18 cellular contexts compared by ENCODE assay signal in genomic region chr15:64017591-64018163, GRCh38. TPM values are rescaled to one million over a fixed set of nuclear protein-coding genes. Genes with fewer than 3 reads are reported as not detected.
DNase-seq lines count a peak whose midpoint lies in the region; ATAC-seq, FAIRE-seq and TF ChIP-seq lines count a peak whose summit lies in the region.
"Had no signal": no experiment of that assay in that cellular context is flagged by ENCODE, and none has a peak within 500 bp of the region (broad histone marks: within the 10 kb centered on the region; RNA-seq: fewer than 3 reads in every experiment).

No MANE protein-coding gene starts in this region.

- 76 to 77% methylated on average over 3 of the region's 3 CpGs for WGBS in heart right ventricle, 2 donors

- peak overlapping the region in 6 of 10 donors; percentile 12 to 78 (median 74) for H3K27ac ChIP-seq in heart right ventricle
- H3K27ac ChIP-seq in mucosa of rectum (ENCODE audit: low read depth in 2 of 2, low read length in 2 of 2), result peak overlapping the region; percentile 1 to 26
- H3K27ac ChIP-seq: pancreas, testis had no signal

- H3K4me3 ChIP-seq in heart right ventricle, result no peak overlapping the region
- H3K4me3 ChIP-seq in astrocyte of the spinal cord (ENCODE audit: low read depth, low read length), result no peak overlapping the region
- no peak overlapping the region for H3K4me3 ChIP-seq in mucosa of rectum (ENCODE audit: low read length in 2 of 2)
- H3K4me3 ChIP-seq: mucosa of descending colon, pancreas, smooth muscle cell, testis had no signal

- TF ChIP-seq CTCF in heart right ventricle (IDR thresholded peaks at IDR 0.05) (no peak), astrocyte of the spinal cord (IDR thresholded peaks at IDR 0.05; ENCODE audit: low read depth, low read length) (no peak)

- DNase-seq in heart right ventricle (no peak), left cardiac atrium (no peak), astrocyte of the spinal cord (ENCODE audit: low read depth, low spot score) (peak; percentile 20), urothelium cell line (ENCODE audit: low spot score) (peak; percentile 22), left lobe of liver (ENCODE audit: low spot score) (no peak), H4 (ENCODE audit: low spot score) (no peak), DMS 273 treated with DMSO at 0.1 percent for 48 hours (lab: John Stamatoyannopoulos, UW) (no peak)
- DNase-seq: activated CD4-positive, alpha-beta T cell treated with anti-CD3 and anti-CD28 coated beads for 4 hours; activated CD8-positive, alpha-beta memory T cell treated with anti-CD3 and anti-CD28 coated beads, Interleukin-2, amount 50 U/mL, for 4 hours; activated gamma-delta T cell; effector memory CD4-positive, alpha-beta T cell; mucosa of descending colon; NCI-H2029; pancreas; testis had no signal

- peaks cover 0 to 91% (median 61%) of the 10 kb centered on the region in 9 donors for H3K4me1 ChIP-seq in heart right ventricle
- H3K4me1 ChIP-seq in mucosa of rectum (ENCODE audit: control insufficient read depth in 2 of 2, insufficient read depth in 2 of 2, low read length in 2 of 2), result peaks cover 28 to 73% of the 10 kb centered on the region in 2 donors
- H3K4me1 ChIP-seq: testis had no signal

- no peaks in the 10 kb centered on the region for H3K9me3 ChIP-seq in heart right ventricle
- no peaks in the 10 kb centered on the region for H3K9me3 ChIP-seq in mucosa of rectum (ENCODE audit: control insufficient read depth in 2 of 2, low read length in 2 of 2)
- H3K9me3 ChIP-seq: mucosa of descending colon, pancreas, testis had no signal

- H3K36me3 ChIP-seq in heart right ventricle, result peaks cover 0 to 4% (median 0%) of the 10 kb centered on the region in 9 donors
- H3K36me3 ChIP-seq in mucosa of rectum (ENCODE audit: control insufficient read depth in 2 of 2, insufficient read depth in 2 of 2, low read length in 2 of 2), result peaks cover 0 to 2% of the 10 kb centered on the region in 2 donors
- H3K36me3 ChIP-seq: pancreas had no signal

- in situ Hi-C loops in astrocyte of the spinal cord (cut with HindIII; ENCODE audit: low sequenced_read_pairs), result no loop called here

- no peak for ATAC-seq in heart right ventricle
- ATAC-seq in left cardiac atrium, result no peak
- ATAC-seq in left lobe of liver, result no peak

- H3K9ac ChIP-seq in mucosa of rectum (ENCODE audit: low read depth in 1 of 2, low read length in 2 of 2), result peak overlapping the region in 1 of 2 donors; percentile 2

- no peak for FAIRE-seq in urothelium cell line (lab: Jason Lieb, UNC)
- FAIRE-seq: pancreas, TTC549 had no signal

- intact Hi-C loops in heart right ventricle (cut with DNase I), result no loop called here
- intact Hi-C loops in left cardiac atrium (cut with DNase I), result no loop called here

- H3K27me3 ChIP-seq in heart right ventricle, result no peaks in the 10 kb centered on the region
- no peaks in the 10 kb centered on the region for H3K27me3 ChIP-seq in mucosa of rectum (ENCODE audit: control insufficient read depth in 2 of 2, insufficient read depth in 2 of 2, low read length in 2 of 2)
- H3K27me3 ChIP-seq: pancreas, testis had no signal

RNA-seq across cellular contexts. Expression of gene DAPK2, which starts 28.6 kb away (rescaled TPM):
- total RNA-seq in heart right ventricle, result 10 to 100 TPM; 20.8 to 62.6 (median 38.5) TPM
- polyA plus RNA-seq in heart right ventricle, result 10 to 100 TPM; 33.0 to 44.6 TPM
- 10 to 100 TPM; 72.5 to 94.9 TPM for total RNA-seq in left cardiac atrium
- total RNA-seq in left lobe of liver, result 0.88 TPM
- total RNA-seq in H4 (2014; rRNA removed; shearing (Covaris generic)), result 0.16 and 0.39 TPM in 2 replicates
- total RNA-seq: smooth muscle cell had no signal
- polyA plus RNA-seq: smooth muscle cell had no signal

Comparison
In these comparisons a context has a peak if more than half of its experiments do, and no peak if none do; other contexts are left out.
1. DNase-seq: peak in astrocyte of the spinal cord (single experiment) and urothelium cell line (single experiment); none in heart right ventricle (0 of 2), left cardiac atrium (single experiment), left lobe of liver (single experiment), H4 (single experiment) and DMS 273 treated with DMSO at 0.1 percent for 48 hours (single experiment).
2. RNA of gene DAPK2, which starts 28.6 kb away (total RNA-seq): 72.5 to 94.9 TPM in left cardiac atrium and 20.8 to 62.6 TPM in heart right ventricle; 0.88 TPM in left lobe of liver (single experiment) and 0.16 to 0.39 TPM in H4; every median in the first group is over 10 times any median in the second.